Comparison of ENCODE assay signal across 15 cellular contexts in the genomic region with DNA sequence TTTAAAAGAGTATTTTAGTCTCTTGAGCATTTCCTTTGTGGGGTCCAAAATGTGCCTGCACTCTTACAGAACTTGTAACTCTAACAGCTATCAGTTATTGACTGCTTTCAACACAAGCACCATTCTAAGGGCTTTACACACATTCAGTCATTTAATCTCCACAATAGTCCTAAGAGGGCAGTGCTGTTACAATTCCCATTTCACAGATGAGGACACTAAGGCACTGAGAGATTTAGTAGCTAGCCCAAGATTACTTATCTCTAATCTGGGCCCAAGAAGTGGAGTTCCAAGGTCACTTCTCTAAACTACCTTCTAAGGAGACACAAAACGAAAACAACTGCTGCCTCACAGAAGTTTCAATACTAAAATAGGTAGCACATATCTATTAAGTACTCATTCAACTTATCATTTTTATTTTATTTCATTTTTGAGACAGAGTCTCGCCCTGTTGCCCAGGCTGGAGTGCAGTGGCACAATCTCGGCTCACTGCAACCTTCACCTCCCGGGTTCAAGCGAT.
DNase-seq lines count a peak whose midpoint lies in the region; ATAC-seq lines count a peak whose summit lies in the region.
"Had no signal": no experiment of that assay in that cellular context is flagged by ENCODE, and none has a peak within 500 bp of the region (broad histone marks: within the 10 kb centered on the region; RNA-seq: fewer than 3 reads in every experiment).

No MANE protein-coding gene starts in this region.

- no peaks in the 10 kb centered on the region for H3K36me3 ChIP-seq in MG63
- H3K36me3 ChIP-seq: HAP-1, prostate gland had no signal

- no peak for DNase-seq in hippocampal formation (lab: John Stamatoyannopoulos, UW)
- DNase-seq in MG63, result no peak
- no peak for DNase-seq in NCI-H2227 (lab: John Stamatoyannopoulos, UW; ENCODE audit: unreplicated experiment)
- no peak for DNase-seq in cerebellar nuclear complex (lab: John Stamatoyannopoulos, UW)
- DNase-seq: activated CD4-positive, alpha-beta T cell treated with anti-CD3 and anti-CD28 coated beads for 48 hours; activated T-cell treated with anti-CD3 and anti-CD28 coated beads, Interleukin-2, amount 50 U/mL, for 1 hour; effector memory CD8-positive, alpha-beta T cell; NCI-H2107; Right ventricle myocardium superior had no signal

- no peaks in the 10 kb centered on the region for H3K9me3 ChIP-seq in MG63
- H3K9me3 ChIP-seq: HAP-1, prostate gland had no signal

- H3K27me3 ChIP-seq in MG63, result no peaks in the 10 kb centered on the region

- ATAC-seq in GM18498 (IDR thresholded peaks at IDR 0.05; ENCODE audit: unreplicated experiment) (peak; percentile 68), GM19452 (IDR thresholded peaks at IDR 0.05; ENCODE audit: unreplicated experiment) (peak; percentile 51), HG02759 (IDR thresholded peaks at IDR 0.05; ENCODE audit: unreplicated experiment) (peak; percentile 32), HG03378 (IDR thresholded peaks at IDR 0.05; ENCODE audit: unreplicated experiment) (peak; percentile 26)
- ATAC-seq: effector memory CD8-positive, alpha-beta T cell had no signal

- no peak overlapping the region for H3K4me3 ChIP-seq in MG63
- H3K4me3 ChIP-seq: HAP-1, prostate gland had no signal
